ENCODE assay signal across 9 cellular contexts in genomic region chr11:62830904-62831519, GRCh38. TPM values are rescaled to one million over a fixed set of nuclear protein-coding genes. Genes with fewer than 3 reads are reported as not detected.
DNase-seq lines count a peak whose midpoint lies in the region; ATAC-seq, FAIRE-seq and TF ChIP-seq lines count a peak whose summit lies in the region.
"Had no signal": no experiment of that assay in that cellular context is flagged by ENCODE, and none has a peak within 500 bp of the region (broad histone marks: within the 10 kb centered on the region; RNA-seq: fewer than 3 reads in every experiment).

No MANE protein-coding gene starts in this region.

- peaks cover 50% of the 10 kb centered on the region for H3K36me3 ChIP-seq in HUES64 (ENCODE audit: insufficient read depth, low read length)
- peaks cover 0 to 38% (median 16%) of the 10 kb centered on the region in 4 donors for H3K36me3 ChIP-seq in right lobe of liver

- peak overlapping the region; percentile 97 for H3K27ac ChIP-seq in HUES64 (ENCODE audit: low read depth, low read length)
- H3K27ac ChIP-seq in right lobe of liver, result peak overlapping the region; percentile 84 to 90 (median 88)

- CTCF ChIA-PET in GM10248 (lab: Yijun Ruan, JAX), result interaction anchor here (1.0 to 1.7 kb wide), 2 partner anchors 15 to 44 kb away, joined by 6 read pairs; partner anchors contain the start of gene TMEM179B

- POLR2A ChIA-PET in GM10248 (lab: Yijun Ruan, JAX), result interaction anchor here (0.7 to 2.4 kb wide), 8 partner anchors 10 to 166 kb away, joined by 4 to 67 read pairs (median 9); partner anchors contain the start of genes C11orf98, CSKMT, NXF1 and TMEM179B

- peak overlapping the region; percentile 89 for H3K4me3 ChIP-seq in HUES64 (ENCODE audit: low read length)
- H3K4me3 ChIP-seq in astrocyte of the spinal cord (ENCODE audit: low read depth, low read length), result peak overlapping the region; percentile 90
- peak overlapping the region; percentile 80 to 99 (median 80) for H3K4me3 ChIP-seq in right lobe of liver

- H3K9me3 Mint-ChIP-seq in type B pancreatic cell, result no peaks in the 10 kb centered on the region

- no peaks in the 10 kb centered on the region for H3K9me3 ChIP-seq in HUES64 (ENCODE audit: insufficient read depth, low read depth, low read length)
- no peaks in the 10 kb centered on the region for H3K9me3 ChIP-seq in right lobe of liver

- H3K4me1 ChIP-seq in HUES64 (ENCODE audit: insufficient read depth, low read length) (peaks cover 13% of the 10 kb centered on the region; the same call in 1 of the 2 replicates), right lobe of liver (peaks cover 0 to 29% (median 9%) of the 10 kb centered on the region in 4 donors)

- DNase-seq in GM10248 (ENCODE audit: extremely low spot score) (peak; percentile 53), astrocyte of the spinal cord (ENCODE audit: low read depth, low spot score) (no peak), right lobe of liver (no peak), type B pancreatic cell (ENCODE audit: extremely low spot score, unreplicated experiment) (peak; percentile 73), GM19239 (ENCODE audit: insufficient read length, low spot score) (no peak)
- DNase-seq in activated CD8-positive, alpha-beta memory T cell treated with anti-CD3 and anti-CD28 coated beads, Interleukin-2, amount 50 U/mL, for 4 hours, result no peak

- no peaks in the 10 kb centered on the region for H3K27me3 Mint-ChIP-seq in type B pancreatic cell

- H3K27me3 ChIP-seq in HUES64 (ENCODE audit: insufficient read depth, low read length), result no peaks in the 10 kb centered on the region
- H3K27me3 ChIP-seq in right lobe of liver, result no peaks in the 10 kb centered on the region

- no peak for TF ChIP-seq CTCF in GM10248 (IDR thresholded peaks at IDR 0.05; ENCODE audit: control extremely low read depth, extremely low read depth, low read depth, missing control alignments)
- TF ChIP-seq CTCF in astrocyte of the spinal cord (IDR thresholded peaks at IDR 0.05; ENCODE audit: low read depth, low read length), result no peak
- TF ChIP-seq CTCF in right lobe of liver (IDR thresholded peaks at IDR 0.05), result no peak
- TF ChIP-seq CTCF in type B pancreatic cell (conservative IDR thresholded peaks at IDR 0.05), result no peak

- no peak for TF ChIP-seq POLR2A in right lobe of liver (IDR thresholded peaks at IDR 0.05)

- H3K36me3 Mint-ChIP-seq in type B pancreatic cell, result peaks cover 19% of the 10 kb centered on the region

- peak overlapping the region; percentile 99 for H3K4me3 Mint-ChIP-seq in type B pancreatic cell

- WGBS in HUES64, result 2% methylated on average over 32 of the region's 33 CpGs
- WGBS in right lobe of liver (ENCODE audit: insufficient coverage, low coverage, low lambda C conversion rate, missing lambda C conversion rate), result 1% methylated on average over 23 of the region's 33 CpGs

- in situ Hi-C loops in astrocyte of the spinal cord (cut with HindIII; ENCODE audit: low sequenced_read_pairs), result no loop called here

- intact Hi-C loops in right lobe of liver (cut with DNase I), result no loop called here

- H3K9ac ChIP-seq in HUES64 (ENCODE audit: low read depth, low read length), result peak overlapping the region; percentile 95

- ATAC-seq in right lobe of liver, result no peak
- ATAC-seq in GM19397 (IDR thresholded peaks at IDR 0.05; ENCODE audit: unreplicated experiment), result no peak

- peaks cover 10% of the 10 kb centered on the region for H3K4me1 Mint-ChIP-seq in type B pancreatic cell (ENCODE audit: unreplicated experiment)

- no peak for FAIRE-seq in GM19239 (lab: Jason Lieb, UNC)
- FAIRE-seq: TTC549 had no signal

- peak overlapping the region; percentile 100 for H3K27ac Mint-ChIP-seq in type B pancreatic cell

RNA-seq across cellular contexts. Expression of gene STX5, which starts 0.8 kb away (rescaled TPM):
- polyA plus RNA-seq in HUES64 (2013, experiment 1 of 2), result 18.5 TPM
- 23.5 TPM for polyA plus RNA-seq in HUES64 (2013, experiment 2 of 2)
- total RNA-seq in right lobe of liver (10 to 100 TPM; 22.1 to 27.8 (median 24.6) TPM), type B pancreatic cell (ENCODE audit: low replicate concordance) (42.4 and 51.7 TPM in 2 replicates)

RNA-seq across cellular contexts. Expression of gene TEX54, which starts 1.6 kb away (rescaled TPM):
- not detected for polyA plus RNA-seq in HUES64 (2013, experiment 1 of 2)
- not detected for polyA plus RNA-seq in HUES64 (2013, experiment 2 of 2)
- total RNA-seq in right lobe of liver (not detected), type B pancreatic cell (ENCODE audit: low replicate concordance) (not detected in 2 replicates)

RNA-seq across cellular contexts. Expression of gene WDR74, which starts 8.4 kb away (rescaled TPM):
- polyA plus RNA-seq in HUES64 (2013, experiment 1 of 2), result 228 TPM
- 286 TPM for polyA plus RNA-seq in HUES64 (2013, experiment 2 of 2)
- 10 to 100 TPM; 17.6 to 30.6 (median 24.3) TPM for total RNA-seq in right lobe of liver
- total RNA-seq in type B pancreatic cell (ENCODE audit: low replicate concordance), result 47.6 and 58.3 TPM in 2 replicates

RNA-seq across cellular contexts. Expression of gene NXF1, which starts 25.8 kb away (rescaled TPM):
- 48.1 TPM for polyA plus RNA-seq in HUES64 (2013, experiment 1 of 2)
- 42.3 TPM for polyA plus RNA-seq in HUES64 (2013, experiment 2 of 2)
- 10 to 100 TPM; 24.7 to 42.9 (median 32.3) TPM for total RNA-seq in right lobe of liver
- 111 TPM in 2 replicates for total RNA-seq in type B pancreatic cell (ENCODE audit: low replicate concordance)

RNA-seq across cellular contexts. Expression of gene TMEM223, which starts 39.2 kb away (rescaled TPM):
- polyA plus RNA-seq in HUES64 (2013, experiment 1 of 2), result 21.1 TPM
- polyA plus RNA-seq in HUES64 (2013, experiment 2 of 2), result 23.4 TPM
- total RNA-seq in right lobe of liver (10 to 100 TPM in 2 of 6 experiments, 1 to 10 TPM in 4; 6.6 to 26.4 (median 8.2) TPM), type B pancreatic cell (ENCODE audit: low replicate concordance) (21.9 and 23.3 TPM in 2 replicates)

Comparison
In these comparisons a context has a peak if more than half of its experiments do, and no peak if none do; other contexts are left out.
1. DNase-seq: peak in GM10248 (single experiment) and type B pancreatic cell (single experiment); none in astrocyte of the spinal cord (single experiment), right lobe of liver (0 of 3), activated CD8-positive, alpha-beta memory T cell treated with anti-CD3 and anti-CD28 coated beads, Interleukin-2, amount 50 U/mL, for 4 hours (single experiment) and GM19239 (single experiment).
2. Peak in every context shown above with its lines, with median percentiles within 50 percentile points of each other: H3K4me3 ChIP-seq.